ENCODE assay signal across 9 cellular contexts in the genomic region with DNA sequence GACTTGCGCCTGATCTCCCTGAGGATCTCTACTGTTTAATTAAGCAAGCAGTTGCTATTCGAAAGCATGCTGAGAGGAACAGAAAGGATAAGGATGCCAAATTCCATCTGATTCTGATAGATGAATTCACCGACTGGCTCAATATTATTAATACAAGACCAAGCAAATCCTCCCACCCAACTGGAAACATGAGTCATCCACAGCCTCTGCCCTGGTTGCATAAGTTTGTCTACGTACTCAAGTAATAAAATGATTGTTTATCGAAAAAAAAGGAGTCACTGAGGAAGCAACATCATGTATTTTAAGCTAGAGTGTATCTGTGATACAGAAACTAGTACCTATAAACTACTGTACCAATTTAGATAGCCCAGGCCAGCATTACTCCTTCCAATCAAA. TPM values are rescaled to one million over a fixed set of nuclear protein-coding genes. Genes with fewer than 3 reads are reported as not detected.
DNase-seq lines count a peak whose midpoint lies in the region; ATAC-seq and TF ChIP-seq lines count a peak whose summit lies in the region.
"Had no signal": no experiment of that assay in that cellular context is flagged by ENCODE, and none has a peak within 500 bp of the region (broad histone marks: within the 10 kb centered on the region; RNA-seq: fewer than 3 reads in every experiment).

No MANE protein-coding gene starts in this region.

- DNase-seq in left ventricle myocardium superior = no peak
- DNase-seq in right atrium auricular region (ENCODE audit: low spot score) = no peak
- peak; percentile 65 for DNase-seq in astrocyte of the hippocampus (ENCODE audit: low read depth, low spot score)
- peak; percentile 46 for DNase-seq in kidney glomerular epithelial cell (lab: John Stamatoyannopoulos, UW)
- DNase-seq in LoVo (ENCODE audit: low spot score) = no peak
- DNase-seq in GM23338 (ENCODE audit: low spot score) = no peak
- DNase-seq in activated T-helper 2 cell treated with anti-CD3 and anti-CD28 coated beads, Interferon-gamma antibody, Interleukin-2, Interleukin-4, amounts not matched to agents 10 μg/mL and 5 μg/mL and 100 μg/mL, durations not matched to agents 14 hours and 24 hours and 36 hours (ENCODE audit: low spot score) = no peak
- DNase-seq: activated T-cell treated with anti-CD3 and anti-CD28 coated beads, Interleukin-2, amount 50 U/mL, for 72 hours had no signal

- peaks cover 14% of the 10 kb centered on the region; the same call in 2 of the 3 replicates for H3K4me1 Mint-ChIP-seq in GM23338
- peaks cover 12% of the 10 kb centered on the region for H3K4me1 Mint-ChIP-seq in activated T-helper 2 cell treated with anti-CD3 and anti-CD28 coated beads, Interferon-gamma antibody, Interleukin-2, Interleukin-4, amounts not matched to agents 10 μg/mL and 5 μg/mL and 100 μg/mL, durations not matched to agents 14 hours and 24 hours and 36 hours (ENCODE audit: low read depth)

- H3K27me3 Mint-ChIP-seq in GM23338 (ENCODE audit: insufficient read depth, low read depth, poor library complexity) = no peaks in the 10 kb centered on the region
- no peaks in the 10 kb centered on the region for H3K27me3 Mint-ChIP-seq in activated T-helper 2 cell treated with anti-CD3 and anti-CD28 coated beads, Interferon-gamma antibody, Interleukin-2, Interleukin-4, amounts not matched to agents 10 μg/mL and 5 μg/mL and 100 μg/mL, durations not matched to agents 14 hours and 24 hours and 36 hours (ENCODE audit: low read depth)

- H3K4me2 ChIP-seq in GM23338 = no peak overlapping the region

- intact Hi-C loops in left ventricle myocardium superior (cut with micrococcal nuclease) = no loop called here
- intact Hi-C loops in activated T-helper 2 cell treated with anti-CD3 and anti-CD28 coated beads, Interferon-gamma antibody, Interleukin-2, Interleukin-4, amounts not matched to agents 10 μg/mL and 5 μg/mL and 100 μg/mL, durations not matched to agents 14 hours and 24 hours and 36 hours (cut with micrococcal nuclease) = no loop called here

- no peak overlapping the region for H3K27ac Mint-ChIP-seq in GM23338
- H3K27ac Mint-ChIP-seq in activated T-helper 2 cell treated with anti-CD3 and anti-CD28 coated beads, Interferon-gamma antibody, Interleukin-2, Interleukin-4, amounts not matched to agents 10 μg/mL and 5 μg/mL and 100 μg/mL, durations not matched to agents 14 hours and 24 hours and 36 hours = no peak overlapping the region
- H3K27ac Mint-ChIP-seq: activated T-cell treated with anti-CD3 and anti-CD28 coated beads, Interleukin-2, amount 50 U/mL, for 72 hours had no signal

- peaks cover 0 to 43% of the 10 kb centered on the region in 2 donors for H3K4me1 ChIP-seq in right atrium auricular region
- no peaks in the 10 kb centered on the region for H3K4me1 ChIP-seq in GM23338 (ENCODE audit: insufficient read depth)

- TF ChIP-seq CTCF in right atrium auricular region (IDR thresholded peaks at IDR 0.05) (no peak), GM23338 (conservative IDR thresholded peaks at IDR 0.05; ENCODE audit: low read depth in 2 of 2) (no peak)

- H3K79me2 ChIP-seq in GM23338 (replicated peaks; ENCODE audit: insufficient read depth) = peaks cover 94% of the 10 kb centered on the region

- H3K36me3 ChIP-seq in right atrium auricular region (no peaks in the 10 kb centered on the region), GM23338 (ENCODE audit: insufficient read depth) (no peaks in the 10 kb centered on the region)

- H3K27ac ChIP-seq in right atrium auricular region (no peak overlapping the region), GM23338 (ENCODE audit: low read depth) (no peak overlapping the region)

- no peaks in the 10 kb centered on the region; the same call in 1 of the 2 replicates for H3K9me2 ChIP-seq in GM23338 (ENCODE audit: insufficient read depth)

- peaks cover 3% of the 10 kb centered on the region; the same call in 1 of the 3 replicates for H3K36me3 Mint-ChIP-seq in GM23338 (ENCODE audit: low read depth)
- peaks cover 2% of the 10 kb centered on the region for H3K36me3 Mint-ChIP-seq in activated T-helper 2 cell treated with anti-CD3 and anti-CD28 coated beads, Interferon-gamma antibody, Interleukin-2, Interleukin-4, amounts not matched to agents 10 μg/mL and 5 μg/mL and 100 μg/mL, durations not matched to agents 14 hours and 24 hours and 36 hours (ENCODE audit: low read depth)

- peak; percentile 57 for ATAC-seq in left ventricle myocardium superior
- no peak for ATAC-seq in GM18519 (IDR thresholded peaks at IDR 0.05; ENCODE audit: low FRiP score, unreplicated experiment)
- ATAC-seq in GM23338 = no peak

- no peaks in the 10 kb centered on the region for H3K9me3 ChIP-seq in right atrium auricular region

- no peaks in the 10 kb centered on the region for H4K20me1 ChIP-seq in GM23338 (replicated peaks; ENCODE audit: insufficient read depth)

- no peak overlapping the region for H2AFZ ChIP-seq in GM23338

- no peaks in the 10 kb centered on the region for H3F3A ChIP-seq in GM23338 (replicated peaks; ENCODE audit: low read depth)

- no peak overlapping the region for H3K4me3 Mint-ChIP-seq in GM23338
- no peak overlapping the region for H3K4me3 Mint-ChIP-seq in activated T-helper 2 cell treated with anti-CD3 and anti-CD28 coated beads, Interferon-gamma antibody, Interleukin-2, Interleukin-4, amounts not matched to agents 10 μg/mL and 5 μg/mL and 100 μg/mL, durations not matched to agents 14 hours and 24 hours and 36 hours (ENCODE audit: low read depth)
- H3K4me3 Mint-ChIP-seq: activated T-cell treated with anti-CD3 and anti-CD28 coated beads, Interleukin-2, amount 50 U/mL, for 72 hours had no signal

- H3K4me3 ChIP-seq in right atrium auricular region (no peak overlapping the region), GM23338 (no peak overlapping the region)

- H3K27me3 ChIP-seq in right atrium auricular region = no peaks in the 10 kb centered on the region
- no peaks in the 10 kb centered on the region for H3K27me3 ChIP-seq in GM23338 (ENCODE audit: insufficient read depth)

- H3K9me3 Mint-ChIP-seq in GM23338 = no peaks in the 10 kb centered on the region; the same call in 2 of the 3 replicates
- no peaks in the 10 kb centered on the region for H3K9me3 Mint-ChIP-seq in activated T-helper 2 cell treated with anti-CD3 and anti-CD28 coated beads, Interferon-gamma antibody, Interleukin-2, Interleukin-4, amounts not matched to agents 10 μg/mL and 5 μg/mL and 100 μg/mL, durations not matched to agents 14 hours and 24 hours and 36 hours
- H3K9me3 Mint-ChIP-seq: activated T-cell treated with anti-CD3 and anti-CD28 coated beads, Interleukin-2, amount 50 U/mL, for 72 hours had no signal

TF ChIP-seq in GM23338, 12 proteins besides CTCF, POLR2A, EP300 and RAD21 (continues in another document):
- TF ChIP-seq CREB1 (CRISPR knock-in tag; IDR thresholded peaks at IDR 0.05; ENCODE audit: low read depth) (no peak), NANOG (IDR thresholded peaks at IDR 0.05; ENCODE audit: borderline replicate concordance) (no peak)

RNA-seq across cellular contexts. Expression of gene ATAD2B, which starts 26.0 kb away (rescaled TPM):
- total RNA-seq in left ventricle myocardium superior (6.9 TPM), right atrium auricular region (1 to 10 TPM; 6.0 to 6.7 TPM)
- total RNA-seq in GM23338 (2014; rRNA removed; shearing (Covaris generic)) = 19.3 and 24.3 TPM in 2 replicates
- 10.2 and 12.4 TPM in 2 replicates for polyA plus RNA-seq in GM23338 (2016; fragmentation: Nextera tagmentation; extraction: Ambion mirVana)
- total RNA-seq in activated T-helper 2 cell treated with anti-CD3 and anti-CD28 coated beads, Interferon-gamma antibody, Interleukin-2, Interleukin-4, amounts not matched to agents 10 μg/mL and 5 μg/mL and 100 μg/mL, durations not matched to agents 14 hours and 24 hours and 36 hours = 24.2 and 24.8 TPM in 2 replicates

RNA-seq across cellular contexts. Expression of gene UBXN2A, which starts 39.3 kb away (rescaled TPM):
- total RNA-seq in left ventricle myocardium superior (20.5 TPM), right atrium auricular region (10 to 100 TPM; 14.3 to 18.7 TPM)
- total RNA-seq in GM23338 (2014; rRNA removed; shearing (Covaris generic)) = 12.1 and 17.7 TPM in 2 replicates
- 11.5 and 12.9 TPM in 2 replicates for polyA plus RNA-seq in GM23338 (2016; fragmentation: Nextera tagmentation; extraction: Ambion mirVana)
- total RNA-seq in activated T-helper 2 cell treated with anti-CD3 and anti-CD28 coated beads, Interferon-gamma antibody, Interleukin-2, Interleukin-4, amounts not matched to agents 10 μg/mL and 5 μg/mL and 100 μg/mL, durations not matched to agents 14 hours and 24 hours and 36 hours = 17.6 and 18.3 TPM in 2 replicates

Comparison
In these comparisons a context has a peak if more than half of its experiments do, and no peak if none do; other contexts are left out.
1. DNase-seq: peak in astrocyte of the hippocampus (single experiment) and kidney glomerular epithelial cell (single experiment); none in left ventricle myocardium superior (single experiment), right atrium auricular region (single experiment), LoVo (single experiment), GM23338 (single experiment) and activated T-helper 2 cell treated with anti-CD3 and anti-CD28 coated beads, Interferon-gamma antibody, Interleukin-2, Interleukin-4, amounts not matched to agents 10 μg/mL and 5 μg/mL and 100 μg/mL, durations not matched to agents 14 hours and 24 hours and 36 hours (single experiment).